ENCODE assay signal across 31 cellular contexts in the genomic region with DNA sequence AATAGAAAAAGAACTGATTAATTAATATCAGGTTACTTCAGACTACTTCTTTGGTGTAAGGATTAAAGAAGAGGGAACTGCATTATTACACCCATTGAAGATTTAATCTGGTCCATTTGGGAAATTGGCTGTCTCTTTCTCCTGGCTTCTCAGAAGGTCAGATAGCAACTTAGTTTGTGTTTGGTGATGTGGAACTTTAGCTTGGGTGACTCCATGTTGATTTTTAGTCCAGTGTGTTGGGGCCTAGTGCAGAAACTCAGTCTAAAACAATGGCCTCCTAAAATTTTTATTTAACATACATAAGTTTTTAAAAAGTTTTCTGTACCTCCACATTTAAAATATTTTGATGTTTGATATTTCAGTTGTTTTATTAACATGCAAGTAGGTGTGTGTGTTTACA.
"Had no signal": no experiment of that assay in that cellular context is flagged by ENCODE, and none has a peak within 500 bp of the region (broad histone marks: within the 10 kb centered on the region; RNA-seq: fewer than 3 reads in every experiment).

No MANE protein-coding gene starts in this region.

- H3K27me3 ChIP-seq: adrenal gland, body of pancreas, brain microvascular endothelial cell, breast epithelium had no signal

- ATAC-seq: activated CD8-positive, alpha-beta T cell treated with anti-CD3 and anti-CD28 coated beads for 36 hours; activated naive CD4-positive, alpha-beta T cell treated with anti-CD3 and anti-CD28 coated beads, Interleukin-2, amount 50 U/mL, for 72 hours; activated T-cell treated with anti-CD3 and anti-CD28 coated beads, Interleukin-2, amount 50 U/mL, for 4 hours; activated T-cell treated with anti-CD3 and anti-CD28 coated beads, Interleukin-2, amount 50 U/mL, for 72 hours; activated T-helper 17 cell treated with anti-CD3 and anti-CD28 coated beads, Interleukin-2, amount 50 U/mL, for 72 hours; body of pancreas had no signal

- H3K4me3 ChIP-seq: adrenal gland, body of pancreas, breast epithelium had no signal

- H3K36me3 ChIP-seq: adrenal gland, brain microvascular endothelial cell, breast epithelium had no signal

- H3K9me3 ChIP-seq: adrenal gland, body of pancreas, breast epithelium had no signal

- H3K27ac ChIP-seq: adrenal gland, body of pancreas, brain microvascular endothelial cell, breast epithelium, VCaP had no signal

- H3K4me1 ChIP-seq: breast epithelium had no signal

- DNase-seq: activated B cell treated with CpG ODN at 0.5 μM for 24 hours; activated CD4-positive, alpha-beta memory T cell treated with anti-CD3 and anti-CD28 coated beads for 36 hours; activated CD4-positive, alpha-beta T cell treated with anti-CD3 and anti-CD28 coated beads for 4 hours; activated CD4-positive, alpha-beta T cell treated with anti-CD3 and anti-CD28 coated beads, Interleukin-2, amount 10 ng/mL, durations not matched to agents 24 days and 14 days; activated CD4-positive, alpha-beta T cell treated with anti-CD3 and anti-CD28 coated beads, Interleukin-2, amount 50 U/mL, for 1 hour; activated CD4-positive, alpha-beta T cell treated with anti-CD3 and anti-CD28 coated beads, Interleukin-2, amount 50 U/mL, for 4 hours; activated CD4-positive, CD25-positive, alpha-beta regulatory T cell treated with anti-CD3 and anti-CD28 coated beads, Interleukin-2, amount 50 U/mL, for 72 hours; activated CD8-positive, alpha-beta memory T cell treated with anti-CD3 and anti-CD28 coated beads, Interleukin-2, amount 50 U/mL, for 4 hours; activated CD8-positive, alpha-beta T cell treated with anti-CD3 and anti-CD28 coated beads for 36 hours; activated effector memory CD4-positive, alpha-beta T cell treated with anti-CD3 and anti-CD28 coated beads, Interleukin-2, amount 50 U/mL, for 16 hours; activated gamma-delta T cell treated with Interleukin-2 at 50 U/mL for 16 hours; activated naive CD4-positive, alpha-beta T cell; activated naive CD4-positive, alpha-beta T cell treated with anti-CD3 and anti-CD28 coated beads for 36 hours; activated naive CD4-positive, alpha-beta T cell treated with anti-CD3 and anti-CD28 coated beads, Interleukin-2, amount 50 U/mL, for 16 hours; activated naive CD8-positive, alpha-beta T cell treated with anti-CD3 and anti-CD28 coated beads for 36 hours; activated T-cell treated with anti-CD3 and anti-CD28 coated beads for 4 hours; activated T-cell treated with anti-CD3 and anti-CD28 coated beads, Interleukin-2, amount 50 U/mL, for 1 hour; activated T-cell treated with anti-CD3 and anti-CD28 coated beads, Interleukin-2, amount 50 U/mL, for 4 hours; activated T-cell treated with anti-CD3 and anti-CD28 coated beads, Interleukin-2, amount 50 U/mL, for 72 hours; adrenal gland; amniotic stem cell; aorta; body of pancreas; brain microvascular endothelial cell; central memory CD4-positive, alpha-beta T cell; T-helper 2 cell; T-helper 9 cell had no signal
